ENCODE assay signal across 24 cellular contexts in the genomic region with DNA sequence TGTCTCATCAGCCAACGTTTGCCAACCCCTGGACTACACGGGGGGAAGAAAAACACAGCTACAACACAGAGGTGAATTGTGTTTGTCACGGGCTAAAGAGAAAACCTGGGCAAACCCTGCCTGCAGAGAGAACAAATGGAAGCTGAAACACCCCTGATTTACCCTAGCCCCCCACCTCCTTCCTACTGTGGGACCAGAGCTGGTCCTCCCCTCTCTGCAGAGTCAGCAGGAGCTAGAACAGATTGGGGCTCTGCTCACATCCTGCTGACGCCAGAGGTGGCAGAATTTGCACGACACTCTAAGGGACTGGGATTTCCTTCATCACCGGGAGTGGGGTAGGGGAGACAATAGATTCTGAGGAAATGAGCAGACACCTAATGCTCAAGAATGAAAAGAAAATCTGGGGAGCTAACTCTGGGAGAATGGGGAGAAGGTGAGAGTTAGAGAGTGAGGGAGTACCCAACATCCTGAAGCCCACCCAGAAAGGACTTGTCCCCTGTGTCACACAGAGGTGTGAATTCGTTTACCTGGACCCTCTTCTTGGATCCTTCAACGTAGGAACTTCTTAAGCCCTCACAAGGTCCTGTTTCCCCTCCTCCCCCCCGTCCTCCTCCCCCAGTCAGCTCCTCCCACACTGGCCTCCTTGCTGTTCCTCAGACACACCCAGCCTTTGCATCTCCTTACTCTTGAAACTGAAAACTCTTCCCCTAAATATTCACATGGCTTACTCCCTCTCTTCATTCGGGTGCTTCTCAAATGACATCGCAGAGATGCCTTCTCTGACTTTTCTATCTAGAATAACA.
"Had no signal": no experiment of that assay in that cellular context is flagged by ENCODE, and none has a peak within 500 bp of the region (broad histone marks: within the 10 kb centered on the region; RNA-seq: fewer than 3 reads in every experiment).

No MANE protein-coding gene starts in this region.

- H3K9me3 Mint-ChIP-seq: central memory CD8-positive, alpha-beta T cell; mesothelial cell of epicardium; natural killer cell; neural progenitor cell; stimulated activated memory B cell treated with anti-CD40 and anti-IgM and Interleukin-4, amounts not matched to agents 10 μg/mL and 1 μg/mL and 100 μg/mL, for 72 hours; stimulated activated naive CD8-positive, alpha-beta T cell treated with anti-CD3 and anti-CD28 coated beads, Interleukin-15, Interleukin-2, amounts not matched to agents 100 ng/mL and 50 ng/mL, for 24 hours had no signal

- H3K9ac ChIP-seq: neural progenitor cell had no signal

- DNase-seq: cortex of kidney; dorsolateral prefrontal cortex; effector CD8-positive, alpha-beta T cell; esophagus squamous epithelium; foreskin fibroblast; head of caudate nucleus; hippocampal formation; left colon; natural killer cell; nucleus accumbens; pancreas; spleen; stimulated activated CD4-positive, alpha-beta T cell treated with anti-CD3 and anti-CD28 coated beads, Interleukin-15, amount 100 ng/mL, for 24 hours; stimulated activated CD4-positive, alpha-beta T cell treated with anti-CD3 and anti-CD28 coated beads, Interleukin-1b, Interleukin-23, amount 100 ng/mL, for 48 hours; stimulated activated CD4-positive, alpha-beta T cell treated with anti-CD3 and anti-CD28 coated beads, Interleukin-4, amount 100 ng/mL, for 24 hours; tibial artery; upper lobe of left lung had no signal

- H3K4me3 ChIP-seq: dorsolateral prefrontal cortex, esophagus squamous epithelium, neural progenitor cell, pancreas, prostate gland, spleen, tibial artery, upper lobe of left lung had no signal

- H3K4me2 ChIP-seq: neural progenitor cell had no signal

- H2AFZ ChIP-seq: neural progenitor cell had no signal

- H3K27ac Mint-ChIP-seq: mesothelial cell of epicardium; natural killer cell; neural progenitor cell; stimulated activated memory B cell treated with anti-CD40 and anti-IgM and Interleukin-4, amounts not matched to agents 10 μg/mL and 1 μg/mL and 100 μg/mL, for 72 hours; stimulated activated naive CD8-positive, alpha-beta T cell treated with anti-CD3 and anti-CD28 coated beads, Interleukin-15, Interleukin-2, amounts not matched to agents 100 ng/mL and 50 ng/mL, for 24 hours had no signal

- H3K27me3 ChIP-seq: neural progenitor cell, pancreas, spleen, tibial artery, upper lobe of left lung had no signal

- H3K36me3 ChIP-seq: esophagus squamous epithelium, neural progenitor cell, pancreas, prostate gland, spleen, tibial artery, upper lobe of left lung had no signal

- H3K4me1 Mint-ChIP-seq: central memory CD8-positive, alpha-beta T cell; natural killer cell; stimulated activated memory B cell treated with anti-CD40 and anti-IgM and Interleukin-4, amounts not matched to agents 10 μg/mL and 1 μg/mL and 100 μg/mL, for 72 hours had no signal

- H3K4me1 ChIP-seq: prostate gland, spleen had no signal

- H3K27me3 Mint-ChIP-seq: stimulated activated naive CD8-positive, alpha-beta T cell treated with anti-CD3 and anti-CD28 coated beads, Interleukin-15, Interleukin-2, amounts not matched to agents 100 ng/mL and 50 ng/mL, for 24 hours had no signal

- H3K9me3 ChIP-seq: esophagus squamous epithelium, pancreas, prostate gland, spleen, tibial artery, upper lobe of left lung had no signal

- H3K36me3 Mint-ChIP-seq: mesothelial cell of epicardium; natural killer cell; neural progenitor cell; stimulated activated memory B cell treated with anti-CD40 and anti-IgM and Interleukin-4, amounts not matched to agents 10 μg/mL and 1 μg/mL and 100 μg/mL, for 72 hours had no signal

- H3K4me3 Mint-ChIP-seq: central memory CD8-positive, alpha-beta T cell; mesothelial cell of epicardium; natural killer cell; neural progenitor cell; stimulated activated memory B cell treated with anti-CD40 and anti-IgM and Interleukin-4, amounts not matched to agents 10 μg/mL and 1 μg/mL and 100 μg/mL, for 72 hours; stimulated activated naive CD8-positive, alpha-beta T cell treated with anti-CD3 and anti-CD28 coated beads, Interleukin-15, Interleukin-2, amounts not matched to agents 100 ng/mL and 50 ng/mL, for 24 hours had no signal

- H3K27ac ChIP-seq: dorsolateral prefrontal cortex, esophagus squamous epithelium, neural progenitor cell, pancreas, prostate gland, spleen, tibial artery, upper lobe of left lung had no signal

- ATAC-seq: left colon; natural killer cell; pancreas; sciatic nerve; stimulated activated memory B cell treated with anti-CD40 and anti-IgM and Interleukin-4, amounts not matched to agents 10 μg/mL and 1 μg/mL and 100 μg/mL, for 72 hours had no signal
